9 cellular contexts compared by ENCODE assay signal in the genomic region with DNA sequence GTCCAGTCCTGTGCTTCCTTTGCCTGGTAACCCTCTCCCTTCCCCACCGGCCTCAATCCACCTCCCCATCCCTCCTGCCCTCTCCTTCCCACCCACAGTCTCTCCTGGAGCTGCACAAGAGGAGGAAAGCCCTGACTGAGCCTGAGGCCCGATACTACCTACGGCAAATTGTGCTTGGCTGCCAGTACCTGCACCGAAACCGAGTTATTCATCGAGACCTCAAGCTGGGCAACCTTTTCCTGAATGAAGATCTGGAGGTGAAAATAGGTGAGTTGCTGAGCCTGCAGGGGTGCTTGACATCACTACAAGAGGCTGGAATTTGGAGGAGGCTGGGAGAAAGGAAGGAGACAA. TPM values are rescaled to one million over a fixed set of nuclear protein-coding genes. Genes with fewer than 3 reads are reported as not detected.
DNase-seq lines count a peak whose midpoint lies in the region; ATAC-seq, FAIRE-seq and TF ChIP-seq lines count a peak whose summit lies in the region.
"Had no signal": no experiment of that assay in that cellular context is flagged by ENCODE, and none has a peak within 500 bp of the region (broad histone marks: within the 10 kb centered on the region; RNA-seq: fewer than 3 reads in every experiment).

No MANE protein-coding gene starts in this region.

- TF ChIP-seq POLR2A in A549 (IDR thresholded peaks at IDR 0.05; ENCODE audit: low read length) = no peak
- no peak for TF ChIP-seq POLR2A in testis (IDR thresholded peaks at IDR 0.05)

- H3K27ac ChIP-seq in A549 = peak overlapping the region; percentile 80 to 91
- H3K27ac ChIP-seq in GM23338 (ENCODE audit: low read depth) = no peak overlapping the region
- no peak overlapping the region for H3K27ac ChIP-seq in iPS DF 6.9 (ENCODE audit: low read length)
- H3K27ac ChIP-seq in testis = no peak overlapping the region

- peaks cover 24% of the 10 kb centered on the region for H4K20me1 ChIP-seq in GM23338 (replicated peaks; ENCODE audit: insufficient read depth)

- H3K4me3 ChIP-seq in A549 (peak overlapping the region; percentile 78), GM23338 (peak overlapping the region; percentile 100), iPS DF 6.9 (ENCODE audit: low read length) (peak overlapping the region; percentile 89; the same call in 1 of the 2 replicates), testis (no peak overlapping the region)

- peaks cover 27% of the 10 kb centered on the region for H3K4me1 ChIP-seq in A549
- H3K4me1 ChIP-seq in GM23338 (ENCODE audit: insufficient read depth) = peaks cover 13% of the 10 kb centered on the region; the same call in 1 of the 2 replicates
- no peaks in the 10 kb centered on the region; the same call in 1 of the 2 replicates for H3K4me1 ChIP-seq in iPS DF 6.9 (ENCODE audit: control insufficient read depth, insufficient read depth, low read length)
- H3K4me1 ChIP-seq in testis = peaks cover 8% of the 10 kb centered on the region

- ATAC-seq in A549 (no peak), GM23338 (peak; percentile 6), HG02678 (IDR thresholded peaks at IDR 0.05; ENCODE audit: unreplicated experiment) (no peak)

- DNase-seq in A549 (ENCODE audit: low read depth in 1 of 2, low spot score in 1 of 2) (no peak), GM23338 (ENCODE audit: low spot score) (peak; percentile 24), iPS DF 6.9 (ENCODE audit: low read depth, low spot score) (no peak), testis (no peak), NCI-H748 (lab: John Stamatoyannopoulos, UW; ENCODE audit: unreplicated experiment) (no peak), KG1 (lab: John Stamatoyannopoulos, UW) (no peak)
- DNase-seq in activated CD4-positive, alpha-beta memory T cell treated with anti-CD3 and anti-CD28 coated beads for 36 hours = no peak

- H3K36me3 ChIP-seq in GM23338 (ENCODE audit: insufficient read depth) = peaks cover 40% of the 10 kb centered on the region
- H3K36me3 ChIP-seq in iPS DF 6.9 (ENCODE audit: control insufficient read depth, insufficient read depth, low read length) = peaks cover 13% of the 10 kb centered on the region
- no peaks in the 10 kb centered on the region for H3K36me3 ChIP-seq in testis (ENCODE audit: low read depth, missing control alignments)

- peak overlapping the region; percentile 98 for H3K4me3 Mint-ChIP-seq in GM23338
- H3K4me3 Mint-ChIP-seq in activated CD4-positive, alpha-beta memory T cell treated with anti-CD3 and anti-CD28 coated beads for 36 hours = peak overlapping the region; percentile 92

- peaks cover 16% of the 10 kb centered on the region for H3K4me1 Mint-ChIP-seq in GM23338
- H3K4me1 Mint-ChIP-seq in activated CD4-positive, alpha-beta memory T cell treated with anti-CD3 and anti-CD28 coated beads for 36 hours (ENCODE audit: low read depth) = peaks cover 13% of the 10 kb centered on the region

- no peaks in the 10 kb centered on the region for H3K27me3 ChIP-seq in GM23338 (ENCODE audit: insufficient read depth)
- H3K27me3 ChIP-seq in iPS DF 6.9 (ENCODE audit: control insufficient read depth, insufficient read depth, low read length) = no peaks in the 10 kb centered on the region
- no peaks in the 10 kb centered on the region for H3K27me3 ChIP-seq in testis

- peak overlapping the region; percentile 97 for H3K27ac Mint-ChIP-seq in GM23338
- no peak overlapping the region for H3K27ac Mint-ChIP-seq in activated CD4-positive, alpha-beta memory T cell treated with anti-CD3 and anti-CD28 coated beads for 36 hours

- CTCF ChIA-PET in A549 (lab: Yijun Ruan, JAX) = interaction anchor here (1.0 to 4.3 kb wide), 3 partner anchors 11 to 825 kb away, joined by 3 to 27 read pairs (median 13); no protein-coding TSS in a partner anchor
- CTCF ChIA-PET in activated CD4-positive, alpha-beta memory T cell treated with anti-CD3 and anti-CD28 coated beads for 36 hours (lab: Charles Lee) = interaction anchor here (0.7 kb wide), 1 partner anchor 29 kb away, joined by 3 read pairs; no protein-coding TSS in a partner anchor

- 6% methylated on average over 6 of the region's 6 CpGs for WGBS in A549 (ENCODE audit: missing lambda C conversion rate)
- WGBS in iPS DF 6.9 (ENCODE audit: insufficient coverage, insufficient read length) = no CpG with 5 or more reads among the region's 6 CpGs
- WGBS in testis, 2 donors = 22 to 56% methylated on average over 6 of the region's 6 CpGs

- H3F3A ChIP-seq in GM23338 (replicated peaks; ENCODE audit: low read depth) = peaks cover 25% of the 10 kb centered on the region; the same call in 1 of the 2 replicates

- H3K79me2 ChIP-seq in GM23338 (replicated peaks; ENCODE audit: insufficient read depth) = peaks cover 45% of the 10 kb centered on the region

- H3K4me2 ChIP-seq in A549 = peak overlapping the region; percentile 90
- H3K4me2 ChIP-seq in GM23338 = peak overlapping the region; percentile 95

- TF ChIP-seq EP300 in A549 (IDR thresholded peaks at IDR 0.05) = no peak

- no peak for TF ChIP-seq RAD21 in A549 (conservative IDR thresholded peaks at IDR 0.05 in 1 of 2, IDR thresholded peaks at IDR 0.05 in 1 of 2)

- H3K9me3 ChIP-seq in A549 (no peaks in the 10 kb centered on the region), iPS DF 6.9 (ENCODE audit: control insufficient read depth, insufficient read depth, low read length) (no peaks in the 10 kb centered on the region), testis (no peaks in the 10 kb centered on the region)

- POLR2A ChIA-PET in A549 (lab: Yijun Ruan, JAX) = no interaction called here
- POLR2A ChIA-PET in activated CD4-positive, alpha-beta memory T cell treated with anti-CD3 and anti-CD28 coated beads for 36 hours (lab: Charles Lee) = interaction anchor here (2.7 kb wide), 2 partner anchors 10 to 39 kb away, joined by 9 to 10 read pairs; partner anchors contain the start of gene PALB2

- no peaks in the 10 kb centered on the region for H3K9me3 Mint-ChIP-seq in GM23338
- no peaks in the 10 kb centered on the region for H3K9me3 Mint-ChIP-seq in activated CD4-positive, alpha-beta memory T cell treated with anti-CD3 and anti-CD28 coated beads for 36 hours

- H3K36me3 Mint-ChIP-seq in GM23338 (ENCODE audit: low read depth) = peaks cover 56% of the 10 kb centered on the region
- H3K36me3 Mint-ChIP-seq in activated CD4-positive, alpha-beta memory T cell treated with anti-CD3 and anti-CD28 coated beads for 36 hours = peaks cover 33% of the 10 kb centered on the region

- FAIRE-seq in A549 (lab: Jason Lieb, UNC) = no peak

- no peaks in the 10 kb centered on the region for H3K9me2 ChIP-seq in GM23338 (ENCODE audit: insufficient read depth)

- no peak overlapping the region for H2AFZ ChIP-seq in GM23338

- TF ChIP-seq CTCF in A549 (IDR thresholded peaks at IDR 0.05) (no peak), GM23338 (conservative IDR thresholded peaks at IDR 0.05; ENCODE audit: low read depth in 2 of 2) (no peak), testis (IDR thresholded peaks at IDR 0.05) (no peak)

- intact Hi-C loops in activated CD4-positive, alpha-beta memory T cell treated with anti-CD3 and anti-CD28 coated beads for 36 hours (cut with micrococcal nuclease) = loop anchor here (2.0 to 10.0 kb wide), 3 partner anchors 39 to 175 kb away; partner anchors contain the start of genes DCTN5, EARS2, PALB2 and UBFD1
- intact Hi-C loops in testis (cut with DNase I; ENCODE audit: low total_unique reads) = no loop called here

- peaks cover 18% of the 10 kb centered on the region for H3K27me3 Mint-ChIP-seq in GM23338 (ENCODE audit: insufficient read depth, low read depth, poor library complexity)
- no peaks in the 10 kb centered on the region for H3K27me3 Mint-ChIP-seq in activated CD4-positive, alpha-beta memory T cell treated with anti-CD3 and anti-CD28 coated beads for 36 hours

RNA-seq across cellular contexts. Expression of gene PLK1, which starts 1.3 kb away (rescaled TPM):
- polyA plus RNA-seq in A549 (2011; rRNA removed) (52.8 and 71.9 TPM in 2 replicates), A549 (2017; fragmentation: RNase III; extraction: RNeasy Plus Mini Kit Qiagen cat#74134 plus additional on column Dnase treatment) (108 to 117 TPM (median 114 TPM) in 3 replicates), GM23338 (2016; fragmentation: Nextera tagmentation; extraction: Ambion mirVana) (66.0 and 69.0 TPM in 2 replicates), testis (ENCODE audit: insufficient read depth, low read depth, low replicate concordance) (94.7 TPM)
- polyA plus RNA-seq in A549 (2012; cell fraction: cytosol; rRNA removed) = 240 and 269 TPM in 2 replicates
- 288 and 451 TPM in 2 replicates for polyA plus RNA-seq in A549 (2012; cell fraction: nucleus; rRNA removed)
- 94.1 and 110 TPM in 2 replicates for polyA minus RNA-seq in A549 (2011; rRNA and poly(A)+ RNA removed)
- total RNA-seq in GM23338 (2014; rRNA removed; shearing (Covaris generic)) = 141 TPM in 2 replicates
- 10 to 100 TPM; 81.2 to 81.6 TPM for total RNA-seq in activated CD4-positive, alpha-beta memory T cell treated with anti-CD3 and anti-CD28 coated beads for 36 hours
- total RNA-seq in testis = 10 to 100 TPM; 26.3 to 44.5 TPM

RNA-seq across cellular contexts. Expression of gene ERN2, which starts 33.1 kb away (rescaled TPM):
- polyA plus RNA-seq in A549 (2011; rRNA removed) (not detected in 2 replicates), A549 (2017; fragmentation: RNase III; extraction: RNeasy Plus Mini Kit Qiagen cat#74134 plus additional on column Dnase treatment) (not detected in 3 replicates), GM23338 (2016; fragmentation: Nextera tagmentation; extraction: Ambion mirVana) (0.73 and 0.97 TPM in 2 replicates), testis (ENCODE audit: insufficient read depth, low read depth, low replicate concordance) (0.32 TPM)
- polyA plus RNA-seq in A549 (2012; cell fraction: cytosol; rRNA removed) = not detected in 2 replicates
- not detected in 2 replicates for polyA plus RNA-seq in A549 (2012; cell fraction: nucleus; rRNA removed)
- polyA minus RNA-seq in A549 (2011; rRNA and poly(A)+ RNA removed) = 0.92 TPM in 1 of 2 replicates, not detected in the other
- 0.97 and 1.1 TPM in 2 replicates for total RNA-seq in GM23338 (2014; rRNA removed; shearing (Covaris generic))
- total RNA-seq in activated CD4-positive, alpha-beta memory T cell treated with anti-CD3 and anti-CD28 coated beads for 36 hours = not detected
- under 1 TPM; 0.37 to 0.94 TPM for total RNA-seq in testis
- polyA plus RNA-seq: neural cell had no signal

RNA-seq across cellular contexts. Expression of gene DCTN5, which starts 38.7 kb away (rescaled TPM):
- polyA plus RNA-seq in A549 (2011; rRNA removed) (91.1 TPM in 2 replicates), A549 (2017; fragmentation: RNase III; extraction: RNeasy Plus Mini Kit Qiagen cat#74134 plus additional on column Dnase treatment) (64.6 to 70.4 TPM (median 66.2 TPM) in 3 replicates), GM23338 (2016; fragmentation: Nextera tagmentation; extraction: Ambion mirVana) (11.2 and 11.5 TPM in 2 replicates), testis (ENCODE audit: insufficient read depth, low read depth, low replicate concordance) (84.0 TPM)
- 29.9 and 32.4 TPM in 2 replicates for polyA plus RNA-seq in A549 (2012; cell fraction: cytosol; rRNA removed)
- polyA plus RNA-seq in A549 (2012; cell fraction: nucleus; rRNA removed) = 17.7 and 18.6 TPM in 2 replicates
- 50.9 and 67.3 TPM in 2 replicates for polyA minus RNA-seq in A549 (2011; rRNA and poly(A)+ RNA removed)
- 31.6 and 69.6 TPM in 2 replicates for total RNA-seq in GM23338 (2014; rRNA removed; shearing (Covaris generic))
- total RNA-seq in activated CD4-positive, alpha-beta memory T cell treated with anti-CD3 and anti-CD28 coated beads for 36 hours = 10 to 100 TPM; 55.6 to 56.1 TPM
- total RNA-seq in testis = 10 to 100 TPM; 61.3 to 63.3 TPM

RNA-seq across cellular contexts. Expression of gene PALB2, which starts 38.9 kb away (rescaled TPM):
- polyA plus RNA-seq in A549 (2011; rRNA removed) (14.7 and 17.4 TPM in 2 replicates), A549 (2017; fragmentation: RNase III; extraction: RNeasy Plus Mini Kit Qiagen cat#74134 plus additional on column Dnase treatment) (11.9 to 15.0 TPM (median 13.9 TPM) in 3 replicates), GM23338 (2016; fragmentation: Nextera tagmentation; extraction: Ambion mirVana) (24.2 and 32.0 TPM in 2 replicates), testis (ENCODE audit: insufficient read depth, low read depth, low replicate concordance) (14.4 TPM)
- 4.1 and 4.2 TPM in 2 replicates for polyA plus RNA-seq in A549 (2012; cell fraction: cytosol; rRNA removed)
- polyA plus RNA-seq in A549 (2012; cell fraction: nucleus; rRNA removed) = 3.0 and 5.9 TPM in 2 replicates
- 13.9 and 16.6 TPM in 2 replicates for polyA minus RNA-seq in A549 (2011; rRNA and poly(A)+ RNA removed)
- total RNA-seq in GM23338 (2014; rRNA removed; shearing (Covaris generic)) = 30.8 and 34.0 TPM in 2 replicates
- total RNA-seq in activated CD4-positive, alpha-beta memory T cell treated with anti-CD3 and anti-CD28 coated beads for 36 hours = 10 to 100 TPM; 20.3 to 20.8 TPM
- total RNA-seq in testis = 10 to 100 TPM; 24.6 to 26.8 TPM

Comparison
In these comparisons a context has a peak if more than half of its experiments do, and no peak if none do; other contexts are left out.
1. H3K27ac ChIP-seq: peak in A549 (2 of 2); none in GM23338 (single experiment), iPS DF 6.9 (single experiment) and testis (0 of 2).
2. H3K4me3 ChIP-seq: peak in A549 (single experiment), GM23338 (single experiment) and iPS DF 6.9 (single experiment); none in testis (0 of 2).